19 cellular contexts compared by ENCODE assay signal in genomic region chr7:51138121-51139085, GRCh38.
DNase-seq lines count a peak whose midpoint lies in the region; ATAC-seq, FAIRE-seq and TF ChIP-seq lines count a peak whose summit lies in the region.
"Had no signal": no experiment of that assay in that cellular context is flagged by ENCODE, and none has a peak within 500 bp of the region (broad histone marks: within the 10 kb centered on the region; RNA-seq: fewer than 3 reads in every experiment).

No MANE protein-coding gene starts in this region.

- BruUV-seq in endothelial cell of umbilical vein (replicated peaks; lab: Mats Ljungman, UMichigan), result no TSS peak

- no peaks in the 10 kb centered on the region for H4K20me1 ChIP-seq in endothelial cell of umbilical vein (replicated peaks; ENCODE audit: control insufficient read depth, extremely low read depth, insufficient read depth, low read length)

- intact Hi-C loops in endothelial cell of umbilical vein (cut with micrococcal nuclease), result loop anchor here (1.0 kb wide), 1 partner anchor 311 kb away; no protein-coding TSS in a partner anchor
- intact Hi-C loops in activated CD8-positive, alpha-beta T cell treated with anti-CD3 and anti-CD28 coated beads for 36 hours (cut with micrococcal nuclease), result no loop called here

- no peak overlapping the region for H2AFZ ChIP-seq in endothelial cell of umbilical vein (ENCODE audit: low read depth, low read length)

- no peaks in the 10 kb centered on the region for H3K36me3 Mint-ChIP-seq in activated CD8-positive, alpha-beta T cell treated with anti-CD3 and anti-CD28 coated beads for 36 hours (ENCODE audit: low read depth)
- H3K36me3 Mint-ChIP-seq: stimulated activated memory B cell treated with anti-CD40 and anti-IgM and Interleukin-4, amounts not matched to agents 10 μg/mL and 1 μg/mL and 100 μg/mL, for 72 hours had no signal

- H3K27ac Mint-ChIP-seq in activated CD8-positive, alpha-beta T cell treated with anti-CD3 and anti-CD28 coated beads for 36 hours, result no peak overlapping the region
- H3K27ac Mint-ChIP-seq: nephron progenitor cell; stimulated activated memory B cell treated with anti-CD40 and anti-IgM and Interleukin-4, amounts not matched to agents 10 μg/mL and 1 μg/mL and 100 μg/mL, for 72 hours; T-helper 17 cell had no signal

- H3K27me3 ChIP-seq in endothelial cell of umbilical vein (ENCODE audit: control insufficient read depth in 2 of 2, insufficient read depth in 2 of 2, low read length in 2 of 2), result peaks cover 0 to 2% of the 10 kb centered on the region in 2 experiments
- H3K27me3 ChIP-seq: tibial artery had no signal

- no peaks in the 10 kb centered on the region for H3K9me3 Mint-ChIP-seq in activated CD8-positive, alpha-beta T cell treated with anti-CD3 and anti-CD28 coated beads for 36 hours
- H3K9me3 Mint-ChIP-seq: nephron progenitor cell; stimulated activated memory B cell treated with anti-CD40 and anti-IgM and Interleukin-4, amounts not matched to agents 10 μg/mL and 1 μg/mL and 100 μg/mL, for 72 hours had no signal

- dilution Hi-C loops in endothelial cell of umbilical vein (cut with MboI; ENCODE audit: extremely low pct_ligation_motif_present, low sequenced_read_pairs), result no loop called here

- no peak overlapping the region for H3K4me3 Mint-ChIP-seq in activated CD8-positive, alpha-beta T cell treated with anti-CD3 and anti-CD28 coated beads for 36 hours
- H3K4me3 Mint-ChIP-seq: nephron progenitor cell; stimulated activated memory B cell treated with anti-CD40 and anti-IgM and Interleukin-4, amounts not matched to agents 10 μg/mL and 1 μg/mL and 100 μg/mL, for 72 hours; T-helper 17 cell had no signal

- ATAC-seq in GM21619 (IDR thresholded peaks at IDR 0.05; ENCODE audit: unreplicated experiment) (no peak), HG03520 (IDR thresholded peaks at IDR 0.05; ENCODE audit: unreplicated experiment) (no peak)
- no peak for ATAC-seq in activated CD8-positive, alpha-beta T cell treated with anti-CD3 and anti-CD28 coated beads for 36 hours
- ATAC-seq: stimulated activated memory B cell treated with anti-CD40 and anti-IgM and Interleukin-4, amounts not matched to agents 10 μg/mL and 1 μg/mL and 100 μg/mL, for 72 hours; T-helper 17 cell had no signal

- no peaks in the 10 kb centered on the region for H3K79me2 ChIP-seq in endothelial cell of umbilical vein (ENCODE audit: control insufficient read depth, insufficient read depth, low read length)

- FAIRE-seq in endothelial cell of umbilical vein (lab: Jason Lieb, UNC), result no peak

- CTCF ChIA-PET in endothelial cell of umbilical vein (lab: Charles Lee), result no interaction called here
- CTCF ChIA-PET in activated CD8-positive, alpha-beta T cell treated with anti-CD3 and anti-CD28 coated beads for 36 hours (lab: Charles Lee), result interaction anchor here (4.5 kb wide), 1 partner anchor 24 kb away, joined by 29 read pairs; no protein-coding TSS in a partner anchor

- H3K36me3 ChIP-seq in endothelial cell of umbilical vein (ENCODE audit: control insufficient read depth in 2 of 2, extremely low read depth in 1 of 2, insufficient read depth in 2 of 2, low read length in 2 of 2), result no peaks in the 10 kb centered on the region
- H3K36me3 ChIP-seq: tibial artery had no signal

- TF ChIP-seq POLR2A in endothelial cell of umbilical vein (IDR thresholded peaks at IDR 0.05; ENCODE audit: low read depth, low read length), result no peak

- POLR2A ChIA-PET in endothelial cell of umbilical vein (lab: Charles Lee), result no interaction called here
- POLR2A ChIA-PET in activated CD8-positive, alpha-beta T cell treated with anti-CD3 and anti-CD28 coated beads for 36 hours (lab: Charles Lee), result no interaction called here

- H3K27me3 Mint-ChIP-seq in activated CD8-positive, alpha-beta T cell treated with anti-CD3 and anti-CD28 coated beads for 36 hours, result no peaks in the 10 kb centered on the region

- H3K4me1 ChIP-seq in endothelial cell of umbilical vein (ENCODE audit: control insufficient read depth, extremely low read depth, insufficient read depth, low read length), result peaks cover 39% of the 10 kb centered on the region

- no peak overlapping the region for H3K4me2 ChIP-seq in endothelial cell of umbilical vein (ENCODE audit: insufficient read depth, low read length)

- H3K9ac ChIP-seq in endothelial cell of umbilical vein (replicated peaks; ENCODE audit: extremely low read depth, insufficient read depth, low read length), result no peak overlapping the region

- peaks cover 3% of the 10 kb centered on the region for H3K4me1 Mint-ChIP-seq in activated CD8-positive, alpha-beta T cell treated with anti-CD3 and anti-CD28 coated beads for 36 hours (ENCODE audit: low read depth)
- H3K4me1 Mint-ChIP-seq: nephron progenitor cell; stimulated activated memory B cell treated with anti-CD40 and anti-IgM and Interleukin-4, amounts not matched to agents 10 μg/mL and 1 μg/mL and 100 μg/mL, for 72 hours had no signal

- no peaks in the 10 kb centered on the region for H3K9me3 ChIP-seq in endothelial cell of umbilical vein (replicated peaks; ENCODE audit: control insufficient read depth, insufficient read depth, low read length)
- H3K9me3 ChIP-seq: tibial artery had no signal

- H3K27ac ChIP-seq in endothelial cell of umbilical vein (ENCODE audit: insufficient read depth, low read depth, low read length), result peak overlapping the region; percentile 95
- H3K27ac ChIP-seq: tibial artery had no signal

- H3K9me1 ChIP-seq in endothelial cell of umbilical vein (replicated peaks; ENCODE audit: control insufficient read depth, extremely low read depth, insufficient read depth, low read length), result no peaks in the 10 kb centered on the region

- no peak overlapping the region for H3K4me3 ChIP-seq in endothelial cell of umbilical vein (replicated peaks in 1 of 3; ENCODE audit: insufficient read depth in 1 of 3, low read depth in 1 of 3, low read length in 3 of 3)
- H3K4me3 ChIP-seq: tibial artery had no signal

- no peak for TF ChIP-seq CTCF in endothelial cell of umbilical vein (IDR thresholded peaks at IDR 0.05; ENCODE audit: extremely low read depth in 1 of 2, insufficient read depth in 1 of 2, low read depth in 1 of 2, low read length in 2 of 2)
- no peak for TF ChIP-seq CTCF in activated CD8-positive, alpha-beta T cell treated with anti-CD3 and anti-CD28 coated beads for 36 hours (IDR thresholded peaks at IDR 0.05)

- DNase-seq in DMS153 treated with DMSO at 0.1 percent for 48 hours (lab: John Stamatoyannopoulos, UW; ENCODE audit: unreplicated experiment) (peak; percentile 98), NCI-H1436 treated with DMSO at 0.1 percent for 48 hours (lab: John Stamatoyannopoulos, UW) (peak; percentile 94), NCI-H510A (lab: John Stamatoyannopoulos, UW) (peak; percentile 55), endothelial cell of umbilical vein (ENCODE audit: low read depth, low spot score) (no peak), H4 (ENCODE audit: low spot score) (no peak)
- DNase-seq in activated CD8-positive, alpha-beta T cell treated with anti-CD3 and anti-CD28 coated beads for 36 hours, result no peak
- DNase-seq: activated gamma-delta T cell; anterior cingulate cortex; Kasumi-1; kidney glomerular epithelial cell; mesenchymal stem cell; nephron progenitor cell; SIG-M5; stimulated activated CD4-positive, alpha-beta T cell treated with anti-CD3 and anti-CD28 coated beads, Interleukin-12 subunit alpha, Interleukin-12 subunit beta, amount 100 ng/mL, for 4 hours; T-helper 17 cell; tibial artery had no signal

TF ChIP-seq in endothelial cell of umbilical vein, 7 proteins besides CTCF, POLR2A, EP300 and RAD21:
- no peak for TF ChIP-seq FOS (IDR thresholded peaks at IDR 0.05; ENCODE audit: borderline replicate concordance, insufficient read depth, low read length)

Comparison
In these comparisons a context has a peak if more than half of its experiments do, and no peak if none do; other contexts are left out.
1. DNase-seq: peak in DMS153 treated with DMSO at 0.1 percent for 48 hours (single experiment), NCI-H1436 treated with DMSO at 0.1 percent for 48 hours (single experiment) and NCI-H510A (single experiment); none in endothelial cell of umbilical vein (single experiment), activated CD8-positive, alpha-beta T cell treated with anti-CD3 and anti-CD28 coated beads for 36 hours (single experiment) and H4 (single experiment).